Comparison of ENCODE assay signal across 21 cellular contexts in genomic region chr1:162720996-162721395, GRCh38.
"Had no signal": no experiment of that assay in that cellular context is flagged by ENCODE, and none has a peak within 500 bp of the region (broad histone marks: within the 10 kb centered on the region; RNA-seq: fewer than 3 reads in every experiment).

No MANE protein-coding gene starts in this region.

- H3K9me3 ChIP-seq: gastroesophageal sphincter, heart left ventricle, right lobe of liver, upper lobe of right lung had no signal

- H3K27ac Mint-ChIP-seq: memory B cell; naive thymus-derived CD4-positive, alpha-beta T cell; stimulated activated memory B cell treated with anti-CD40 and anti-IgM and Interleukin-4, amounts not matched to agents 10 μg/mL and 1 μg/mL and 100 μg/mL, for 72 hours had no signal

- H3K27ac ChIP-seq: gastroesophageal sphincter, parathyroid adenoma, upper lobe of right lung, VCaP had no signal

- H3K79me2 ChIP-seq: parathyroid adenoma had no signal

- H3K36me3 Mint-ChIP-seq: memory B cell; naive thymus-derived CD4-positive, alpha-beta T cell; stimulated activated memory B cell treated with anti-CD40 and anti-IgM and Interleukin-4, amounts not matched to agents 10 μg/mL and 1 μg/mL and 100 μg/mL, for 72 hours had no signal

- H3K4me3 Mint-ChIP-seq: memory B cell; naive thymus-derived CD4-positive, alpha-beta T cell; stimulated activated memory B cell treated with anti-CD40 and anti-IgM and Interleukin-4, amounts not matched to agents 10 μg/mL and 1 μg/mL and 100 μg/mL, for 72 hours had no signal

- H3K4me1 Mint-ChIP-seq: memory B cell; naive thymus-derived CD4-positive, alpha-beta T cell; stimulated activated memory B cell treated with anti-CD40 and anti-IgM and Interleukin-4, amounts not matched to agents 10 μg/mL and 1 μg/mL and 100 μg/mL, for 72 hours had no signal

- H3K27me3 ChIP-seq: gastroesophageal sphincter, heart left ventricle, right lobe of liver, upper lobe of right lung had no signal

- H2AFZ ChIP-seq: parathyroid adenoma had no signal

- H3K4me3 ChIP-seq: gastroesophageal sphincter, heart left ventricle, right lobe of liver, upper lobe of right lung had no signal

- DNase-seq: activated CD4-positive, alpha-beta T cell treated with anti-CD3 and anti-CD28 coated beads for 1 hour; activated CD8-positive, alpha-beta memory T cell treated with anti-CD3 and anti-CD28 coated beads for 24 hours; activated CD8-positive, alpha-beta memory T cell treated with anti-CD3 and anti-CD28 coated beads, Interleukin-2, amount 50 U/mL, for 48 hours; activated effector memory CD4-positive, alpha-beta T cell treated with Interleukin-2 at 50 U/mL for 16 hours; activated naive CD4-positive, alpha-beta T cell treated with anti-CD3 and anti-CD28 coated beads, Interleukin-2, amount 50 U/mL, for 16 hours; activated T-cell treated with anti-CD3 and anti-CD28 coated beads, Interleukin-2, amount 50 U/mL, for 48 hours; cerebellar nuclear complex; effector CD4-positive, alpha-beta T cell; heart left ventricle; left ventricle myocardium superior; naive thymus-derived CD4-positive, alpha-beta T cell; right lobe of liver; stimulated activated CD4-positive, alpha-beta T cell treated with anti-CD3 and anti-CD28 coated beads, Interleukin-4, amount 100 ng/mL, for 24 hours; T-helper 1 cell; upper lobe of right lung had no signal

- H3K36me3 ChIP-seq: gastroesophageal sphincter, right lobe of liver, upper lobe of right lung had no signal

- FAIRE-seq: bronchial epithelial cell had no signal

- H3K9me3 Mint-ChIP-seq: memory B cell; naive thymus-derived CD4-positive, alpha-beta T cell; stimulated activated memory B cell treated with anti-CD40 and anti-IgM and Interleukin-4, amounts not matched to agents 10 μg/mL and 1 μg/mL and 100 μg/mL, for 72 hours had no signal

- H3K27me3 Mint-ChIP-seq: memory B cell had no signal

- H3K9ac ChIP-seq: parathyroid adenoma had no signal

- H3K4me1 ChIP-seq: parathyroid adenoma, upper lobe of right lung had no signal
